Comparison of ENCODE assay signal across 12 cellular contexts in the genomic region with DNA sequence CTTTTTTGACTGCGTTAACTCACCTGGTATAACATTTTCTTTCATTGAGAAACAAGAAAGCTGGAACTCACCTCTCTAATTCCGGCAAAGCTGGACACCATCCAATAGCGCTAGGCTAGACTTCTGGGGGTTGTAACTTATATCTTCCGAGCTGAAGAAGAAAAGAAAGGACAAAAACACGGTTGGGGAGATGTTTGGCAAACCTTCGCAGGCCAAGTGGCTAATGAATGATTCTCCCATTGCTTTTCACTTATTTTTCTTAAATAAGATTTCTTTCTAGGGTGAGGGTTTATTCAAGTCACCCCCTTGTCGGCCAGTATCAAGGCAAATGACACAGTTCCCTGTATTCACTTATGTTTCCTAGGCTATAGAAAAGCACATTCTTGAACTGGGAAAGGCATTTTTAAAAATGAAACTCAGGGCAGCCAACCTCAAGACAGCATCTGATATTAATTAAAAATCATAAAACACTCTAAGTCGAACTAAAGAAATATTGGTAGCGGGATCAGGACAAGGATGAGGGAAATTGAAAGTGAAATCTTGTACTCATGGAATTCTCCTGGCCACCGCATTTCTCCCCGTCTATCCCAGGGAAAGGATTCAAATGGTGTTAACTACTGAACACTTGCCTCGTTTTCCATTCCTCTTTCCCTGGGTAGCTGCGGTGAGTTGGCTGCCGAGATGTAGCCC.
DNase-seq lines count a peak whose midpoint lies in the region; ATAC-seq, FAIRE-seq and TF ChIP-seq lines count a peak whose summit lies in the region.
"Had no signal": no experiment of that assay in that cellular context is flagged by ENCODE, and none has a peak within 500 bp of the region (broad histone marks: within the 10 kb centered on the region; RNA-seq: fewer than 3 reads in every experiment).

No MANE protein-coding gene starts in this region.

- peak overlapping the region; percentile 62 for H3K4me2 ChIP-seq in HepG2 (ENCODE audit: low read depth, low read length)

- no peaks in the 10 kb centered on the region for H3K36me3 Mint-ChIP-seq in activated naive CD4-positive, alpha-beta T cell treated with anti-CD3 and anti-CD28 coated beads, Interleukin-2, amount 50 U/mL, for 72 hours

- intact Hi-C loops in colonic mucosa (cut with DNase I) (no loop called here), HepG2 (cut with micrococcal nuclease; ENCODE audit: unreplicated experiment) (loop anchor here (2.0 kb wide), 1 partner anchor 19 kb away; no protein-coding TSS in a partner anchor)

- TF ChIP-seq EP300 in HepG2 (IDR thresholded peaks at IDR 0.05; ENCODE audit: low read depth in 2 of 2, low read length in 2 of 2): no peak
- TF ChIP-seq EP300 in HepG2 (CRISPR knock-in tag; IDR thresholded peaks at IDR 0.05; ENCODE audit: borderline replicate concordance): no peak

- peaks cover 0 to 7% of the 10 kb centered on the region in 2 donors for H3K9me3 Mint-ChIP-seq in activated naive CD4-positive, alpha-beta T cell treated with anti-CD3 and anti-CD28 coated beads, Interleukin-2, amount 50 U/mL, for 72 hours

- no peaks in the 10 kb centered on the region for H3K9me3 ChIP-seq in colonic mucosa
- H3K9me3 ChIP-seq in HepG2 (ENCODE audit: low read length): no peaks in the 10 kb centered on the region
- H3K9me3 ChIP-seq in stomach smooth muscle (ENCODE audit: control insufficient read depth in 2 of 2, low read length in 2 of 2): no peaks in the 10 kb centered on the region
- H3K9me3 ChIP-seq: Peyer's patch had no signal

- in situ Hi-C loops in HepG2 (cut with HindIII; ENCODE audit: extremely low pct_ligation_motif_present, low pct_unique_long_range_greater_than_20kb): no loop called here

- no peaks in the 10 kb centered on the region for H3K36me3 ChIP-seq in colonic mucosa
- no peaks in the 10 kb centered on the region for H3K36me3 ChIP-seq in HepG2 (replicated peaks in 1 of 2; ENCODE audit: control insufficient read depth in 1 of 2, insufficient read depth in 2 of 2, low read length in 2 of 2)
- no peaks in the 10 kb centered on the region for H3K36me3 ChIP-seq in stomach smooth muscle (ENCODE audit: control insufficient read depth in 2 of 2, insufficient read depth in 2 of 2, low read length in 2 of 2)
- H3K36me3 ChIP-seq: Peyer's patch had no signal

- CTCF ChIA-PET in HepG2 (lab: Yijun Ruan, JAX; ENCODE audit: low intra/inter-chr PET ratio, low total read pairs): no interaction called here

- H2AFZ ChIP-seq in HepG2 (ENCODE audit: low read length): no peak overlapping the region

- H3K9ac ChIP-seq in colonic mucosa (ENCODE audit: low read depth in 2 of 2, low read length in 2 of 2): peak overlapping the region in 1 of 2 donors; percentile 38
- no peak overlapping the region for H3K9ac ChIP-seq in HepG2 (ENCODE audit: insufficient read depth, low read depth, low read length)
- H3K9ac ChIP-seq in stomach smooth muscle (ENCODE audit: low read length in 2 of 2): peak overlapping the region; percentile 41 to 51

- no peak for FAIRE-seq in HepG2 (lab: Jason Lieb, UNC)
- FAIRE-seq: TTC549 had no signal

- no peak for TF ChIP-seq POLR2A in HepG2 (IDR thresholded peaks at IDR 0.05; ENCODE audit: insufficient read depth in 1 of 2, low read depth in 2 of 2, low read length in 2 of 2)

- TF ChIP-seq RAD21 in HepG2 (CRISPR knock-in tag; IDR thresholded peaks at IDR 0.05): no peak

- H3K27ac ChIP-seq in colonic mucosa (no peak overlapping the region), HepG2 (ENCODE audit: extremely low read length, insufficient read depth, low read length) (no peak overlapping the region), stomach smooth muscle (ENCODE audit: low read length) (no peak overlapping the region)

- ATAC-seq in HepG2: peak; percentile 30; the same call in 1 of the 3 replicates
- ATAC-seq in activated naive CD4-positive, alpha-beta T cell treated with anti-CD3 and anti-CD28 coated beads, Interleukin-2, amount 50 U/mL, for 72 hours: no peak
- no peak for ATAC-seq in HG02588 (IDR thresholded peaks at IDR 0.05; ENCODE audit: unreplicated experiment)

- BruUV-seq in HepG2 (replicated peaks; lab: Mats Ljungman, UMichigan): no TSS peak

- H3K79me2 ChIP-seq in HepG2 (ENCODE audit: insufficient read depth, low read length): no peaks in the 10 kb centered on the region

- H3K27me3 ChIP-seq in colonic mucosa: no peaks in the 10 kb centered on the region
- peaks cover 0 to 45% of the 10 kb centered on the region in 2 experiments; a peak in 3 of 5 replicates for H3K27me3 ChIP-seq in HepG2 (ENCODE audit: control insufficient read depth in 1 of 2, insufficient read depth in 2 of 2, low read length in 2 of 2)
- H3K27me3 ChIP-seq in stomach smooth muscle (ENCODE audit: control insufficient read depth in 1 of 2, insufficient read depth in 2 of 2, low read length in 2 of 2): no peaks in the 10 kb centered on the region
- H3K27me3 ChIP-seq: Peyer's patch had no signal

- H3K4me3 ChIP-seq in colonic mucosa: peak overlapping the region; percentile 7
- peak overlapping the region in 1 of 3 experiments; percentile 19; a peak in 1 of 6 replicates for H3K4me3 ChIP-seq in HepG2 (replicated peaks in 1 of 3; ENCODE audit: insufficient read depth in 1 of 3, low read depth in 2 of 3, low read length in 3 of 3)
- H3K4me3 ChIP-seq in stomach smooth muscle (ENCODE audit: low read length in 2 of 2): peak overlapping the region; percentile 52 to 64

- no peaks in the 10 kb centered on the region for H3K4me1 ChIP-seq in colonic mucosa
- H3K4me1 ChIP-seq in HepG2 (ENCODE audit: insufficient read depth, low read length): peaks cover 40% of the 10 kb centered on the region
- H3K4me1 ChIP-seq in stomach smooth muscle (ENCODE audit: control insufficient read depth, insufficient read depth, low read length): no peaks in the 10 kb centered on the region

- WGBS in HepG2 (ENCODE audit: low lambda C conversion rate): 7% methylated on average over 14 of the region's 14 CpGs

- DNase-seq in EL: peak; percentile 29
- no peak for DNase-seq in colonic mucosa
- no peak for DNase-seq in HepG2 (ENCODE audit: low spot score)
- DNase-seq in COLO668 (lab: John Stamatoyannopoulos, UW; ENCODE audit: unreplicated experiment): no peak
- DNase-seq in hypothalamus (lab: John Stamatoyannopoulos, UW): no peak
- no peak for DNase-seq in activated naive CD4-positive, alpha-beta T cell treated with anti-CD3 and anti-CD28 coated beads, Interleukin-2, amount 50 U/mL, for 72 hours (ENCODE audit: low spot score in 2 of 2)
- DNase-seq: cerebellar nuclear complex, NCI-H2171 treated with DMSO at 0.1 percent for 48 hours, Peyer's patch had no signal

- no peak overlapping the region for H3K27ac Mint-ChIP-seq in activated naive CD4-positive, alpha-beta T cell treated with anti-CD3 and anti-CD28 coated beads, Interleukin-2, amount 50 U/mL, for 72 hours

- no peak for TF ChIP-seq CTCF in colonic mucosa (IDR thresholded peaks at IDR 0.05)
- no peak for TF ChIP-seq CTCF in HepG2 (CRISPR knock-in tag; IDR thresholded peaks at IDR 0.05)

- POLR2A ChIA-PET in HepG2 (lab: Yijun Ruan, JAX): interaction anchor here (0.6 kb wide), 1 partner anchor 357 kb away, joined by 3 read pairs; no protein-coding TSS in a partner anchor

- H4K20me1 ChIP-seq in HepG2 (ENCODE audit: insufficient read depth, low read length): no peaks in the 10 kb centered on the region

TF ChIP-seq in HepG2, 621 proteins besides CTCF, POLR2A, EP300 and RAD21 (continues in another document):
- TF ChIP-seq NR2F2 (IDR thresholded peaks at IDR 0.05; ENCODE audit: borderline replicate concordance, low read depth) (no peak), MXI1 (IDR thresholded peaks at IDR 0.05; ENCODE audit: borderline replicate concordance, low read depth, low read length) (no peak), ZNF816 (CRISPR knock-in tag; IDR thresholded peaks at IDR 0.05; ENCODE audit: borderline replicate concordance) (no peak), ZNF441 (CRISPR knock-in tag; IDR thresholded peaks at IDR 0.05; ENCODE audit: borderline replicate concordance) (no peak), ZNF678 (CRISPR knock-in tag; IDR thresholded peaks at IDR 0.05) (no peak), ZKSCAN8 (CRISPR knock-in tag; IDR thresholded peaks at IDR 0.05; ENCODE audit: borderline replicate concordance) (no peak), KAT2B (IDR thresholded peaks at IDR 0.05; ENCODE audit: borderline replicate concordance, low read depth, low read length) (no peak), STAT5B (CRISPR knock-in tag; IDR thresholded peaks at IDR 0.05) (no peak), CENPT (CRISPR knock-in tag; IDR thresholded peaks at IDR 0.05; ENCODE audit: low read depth) (no peak), GTF3A (CRISPR knock-in tag; conservative IDR thresholded peaks at IDR 0.05) (no peak), NR2F1 (CRISPR knock-in tag; IDR thresholded peaks at IDR 0.05) (no peak), NRL (CRISPR knock-in tag; IDR thresholded peaks at IDR 0.05; ENCODE audit: borderline replicate concordance) (no peak), ELF4 (CRISPR knock-in tag; IDR thresholded peaks at IDR 0.05; ENCODE audit: borderline replicate concordance) (no peak), ARHGAP35 (CRISPR knock-in tag; IDR thresholded peaks at IDR 0.05; ENCODE audit: borderline replicate concordance) (no peak)
- TF ChIP-seq, protein P1, sequence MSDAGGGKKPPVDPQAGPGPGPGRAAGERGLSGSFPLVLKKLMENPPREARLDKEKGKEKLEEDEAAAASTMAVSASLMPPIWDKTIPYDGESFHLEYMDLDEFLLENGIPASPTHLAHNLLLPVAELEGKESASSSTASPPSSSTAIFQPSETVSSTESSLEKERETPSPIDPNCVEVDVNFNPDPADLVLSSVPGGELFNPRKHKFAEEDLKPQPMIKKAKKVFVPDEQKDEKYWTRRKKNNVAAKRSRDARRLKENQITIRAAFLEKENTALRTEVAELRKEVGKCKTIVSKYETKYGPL (CRISPR knock-in tag; IDR thresholded peaks at IDR 0.05): no peak
- TF ChIP-seq, protein P2, sequence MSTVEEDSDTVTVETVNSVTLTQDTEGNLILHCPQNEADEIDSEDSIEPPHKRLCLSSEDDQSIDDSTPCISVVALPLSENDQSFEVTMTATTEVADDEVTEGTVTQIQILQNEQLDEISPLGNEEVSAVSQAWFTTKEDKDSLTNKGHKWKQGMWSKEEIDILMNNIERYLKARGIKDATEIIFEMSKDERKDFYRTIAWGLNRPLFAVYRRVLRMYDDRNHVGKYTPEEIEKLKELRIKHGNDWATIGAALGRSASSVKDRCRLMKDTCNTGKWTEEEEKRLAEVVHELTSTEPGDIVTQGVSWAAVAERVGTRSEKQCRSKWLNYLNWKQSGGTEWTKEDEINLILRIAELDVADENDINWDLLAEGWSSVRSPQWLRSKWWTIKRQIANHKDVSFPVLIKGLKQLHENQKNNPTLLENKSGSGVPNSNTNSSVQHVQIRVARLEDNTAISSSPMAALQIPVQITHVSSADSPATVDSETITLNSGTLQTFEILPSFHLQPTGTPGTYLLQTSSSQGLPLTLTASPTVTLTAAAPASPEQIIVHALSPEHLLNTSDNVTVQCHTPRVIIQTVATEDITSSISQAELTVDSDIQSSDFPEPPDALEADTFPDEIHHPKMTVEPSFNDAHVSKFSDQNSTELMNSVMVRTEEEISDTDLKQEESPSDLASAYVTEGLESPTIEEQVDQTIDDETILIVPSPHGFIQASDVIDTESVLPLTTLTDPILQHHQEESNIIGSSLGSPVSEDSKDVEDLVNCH (CRISPR knock-in tag; IDR thresholded peaks at IDR 0.05): no peak
